ENCODE assay signal across 18 cellular contexts in genomic region chr11:61854966-61855714, GRCh38. TPM values are rescaled to one million over a fixed set of nuclear protein-coding genes. Genes with fewer than 3 reads are reported as not detected.
DNase-seq lines count a peak whose midpoint lies in the region; ATAC-seq and TF ChIP-seq lines count a peak whose summit lies in the region.
"Had no signal": no experiment of that assay in that cellular context is flagged by ENCODE, and none has a peak within 500 bp of the region (broad histone marks: within the 10 kb centered on the region; RNA-seq: fewer than 3 reads in every experiment).

No MANE protein-coding gene starts in this region.

- H3K9me3 ChIP-seq in right cardiac atrium (ENCODE audit: control insufficient read depth, low read length) (no peaks in the 10 kb centered on the region), aorta (ENCODE audit: control insufficient read depth, low read length) (no peaks in the 10 kb centered on the region)

- 81% methylated on average over 14 of the region's 14 CpGs for WGBS in right cardiac atrium
- 86 to 88% methylated on average over 14 of the region's 14 CpGs for WGBS in aorta, 2 donors

- H3K4me1 Mint-ChIP-seq in endothelial cell (ENCODE audit: unreplicated experiment) (peaks cover 5% of the 10 kb centered on the region), osteocyte (ENCODE audit: unreplicated experiment) (no peaks in the 10 kb centered on the region)
- H3K4me1 Mint-ChIP-seq in activated T-helper 17 cell treated with anti-CD3 and anti-CD28 coated beads, Interleukin-2, amount 50 U/mL, for 72 hours, result no peaks in the 10 kb centered on the region
- H3K4me1 Mint-ChIP-seq: IgD-negative memory B cell had no signal

- H3K9me3 Mint-ChIP-seq in endothelial cell (ENCODE audit: unreplicated experiment), result no peaks in the 10 kb centered on the region
- H3K9me3 Mint-ChIP-seq in osteocyte (ENCODE audit: unreplicated experiment), result no peaks in the 10 kb centered on the region
- no peaks in the 10 kb centered on the region for H3K9me3 Mint-ChIP-seq in activated T-helper 17 cell treated with anti-CD3 and anti-CD28 coated beads, Interleukin-2, amount 50 U/mL, for 72 hours
- H3K9me3 Mint-ChIP-seq: HFFc6, IgD-negative memory B cell had no signal

- peak in 2 of 3 donors; percentile 23 to 55 for DNase-seq in right cardiac atrium
- DNase-seq in left cardiac atrium, result no peak
- DNase-seq in endothelial cell (ENCODE audit: low spot score), result no peak
- peak; percentile 81 for DNase-seq in osteocyte (ENCODE audit: extremely low spot score, unreplicated experiment)
- DNase-seq in aorta, result no peak
- no peak for DNase-seq in GM03348 (ENCODE audit: low spot score)
- DNase-seq: 8988T, GDM1, HFFc6, Kasumi-1, MM.1S, NCI-H1105, NCI-H345, NCI-H774, PC-3 had no signal

- H3K36me3 ChIP-seq in aorta (ENCODE audit: control insufficient read depth in 1 of 2, insufficient read depth in 2 of 2, low read length in 1 of 2), result peaks cover 0 to 2% of the 10 kb centered on the region in 2 donors

- intact Hi-C loops in right cardiac atrium (cut with DNase I) (no loop called here), left cardiac atrium (cut with DNase I) (loop anchor here in 1 of 2 donors (5.0 kb wide), 1 partner anchor 38 kb away; the partner anchor contains the start of gene FADS1), aorta (cut with DNase I) (no loop called here)

- H3K27ac ChIP-seq in right cardiac atrium (ENCODE audit: low read length) (no peak overlapping the region), aorta (ENCODE audit: low read depth in 1 of 2, low read length in 2 of 2) (no peak overlapping the region)

- no peaks in the 10 kb centered on the region for H3K27me3 ChIP-seq in right cardiac atrium (ENCODE audit: control insufficient read depth, insufficient read depth)
- H3K27me3 ChIP-seq in aorta (ENCODE audit: control insufficient read depth in 1 of 2, insufficient read depth in 2 of 2, low read length in 1 of 2), result no peaks in the 10 kb centered on the region

- H3K4me1 ChIP-seq in right cardiac atrium (ENCODE audit: control insufficient read depth, insufficient read depth, low read length) (peaks cover 10% of the 10 kb centered on the region), aorta (ENCODE audit: control insufficient read depth in 1 of 2, insufficient read depth in 2 of 2, low read length in 2 of 2) (no peaks in the 10 kb centered on the region)

- H3K27ac Mint-ChIP-seq in endothelial cell (ENCODE audit: unreplicated experiment), result peak overlapping the region; percentile 48
- no peak overlapping the region for H3K27ac Mint-ChIP-seq in osteocyte (ENCODE audit: unreplicated experiment)
- no peak overlapping the region for H3K27ac Mint-ChIP-seq in activated T-helper 17 cell treated with anti-CD3 and anti-CD28 coated beads, Interleukin-2, amount 50 U/mL, for 72 hours
- H3K27ac Mint-ChIP-seq: HFFc6, IgD-negative memory B cell had no signal

- H3K4me3 ChIP-seq in right cardiac atrium (ENCODE audit: low read length) (no peak overlapping the region), aorta (ENCODE audit: low read length in 2 of 2) (no peak overlapping the region)

- peaks cover 48% of the 10 kb centered on the region for H3K36me3 Mint-ChIP-seq in endothelial cell (ENCODE audit: low read depth, unreplicated experiment)
- H3K36me3 Mint-ChIP-seq in osteocyte (ENCODE audit: unreplicated experiment), result peaks cover 25% of the 10 kb centered on the region
- peaks cover 44% of the 10 kb centered on the region for H3K36me3 Mint-ChIP-seq in activated T-helper 17 cell treated with anti-CD3 and anti-CD28 coated beads, Interleukin-2, amount 50 U/mL, for 72 hours (ENCODE audit: low read depth)
- H3K36me3 Mint-ChIP-seq: IgD-negative memory B cell had no signal

- ATAC-seq in right cardiac atrium (no peak), left cardiac atrium (no peak), aorta (ENCODE audit: low FRiP score) (peak; percentile 31), GM18502 (IDR thresholded peaks at IDR 0.05; ENCODE audit: poor library complexity, unreplicated experiment) (no peak)
- ATAC-seq in activated T-helper 17 cell treated with anti-CD3 and anti-CD28 coated beads, Interleukin-2, amount 50 U/mL, for 72 hours (replicated peaks), result no peak

- H3K4me3 Mint-ChIP-seq in endothelial cell (ENCODE audit: unreplicated experiment) (no peak overlapping the region), osteocyte (ENCODE audit: unreplicated experiment) (no peak overlapping the region)
- no peak overlapping the region for H3K4me3 Mint-ChIP-seq in activated T-helper 17 cell treated with anti-CD3 and anti-CD28 coated beads, Interleukin-2, amount 50 U/mL, for 72 hours
- H3K4me3 Mint-ChIP-seq: HFFc6, IgD-negative memory B cell had no signal

- TF ChIP-seq CTCF in endothelial cell (IDR thresholded peaks at IDR 0.05; ENCODE audit: unreplicated experiment) (no peak), osteocyte (IDR thresholded peaks at IDR 0.05) (no peak)

- H3K27me3 Mint-ChIP-seq in endothelial cell (ENCODE audit: unreplicated experiment), result peaks cover 15% of the 10 kb centered on the region
- no peaks in the 10 kb centered on the region for H3K27me3 Mint-ChIP-seq in osteocyte (ENCODE audit: unreplicated experiment)
- no peaks in the 10 kb centered on the region for H3K27me3 Mint-ChIP-seq in activated T-helper 17 cell treated with anti-CD3 and anti-CD28 coated beads, Interleukin-2, amount 50 U/mL, for 72 hours
- H3K27me3 Mint-ChIP-seq: IgD-negative memory B cell had no signal

RNA-seq across cellular contexts. Expression of gene FADS2, which starts 27.0 kb away (rescaled TPM):
- total RNA-seq in right cardiac atrium (10 to 100 TPM; 16.4 to 38.1 (median 31.1) TPM), left cardiac atrium (10 to 100 TPM; 26.3 to 67.5 TPM), endothelial cell (ENCODE audit: unreplicated experiment) (682 TPM), osteocyte (193 and 207 TPM in 2 replicates), aorta (100 to 1,000 TPM in 1 of 2 donors, 10 to 100 TPM in 1; 89.7 to 167 TPM)
- polyA plus RNA-seq in right cardiac atrium (30.6 TPM), aorta (10 to 100 TPM; 38.2 to 71.4 TPM)
- 10 to 100 TPM in 1 of 2 donors, 1 to 10 TPM in 1; 9.4 to 58.3 TPM for total RNA-seq in activated T-helper 17 cell treated with anti-CD3 and anti-CD28 coated beads, Interleukin-2, amount 50 U/mL, for 72 hours

RNA-seq across cellular contexts. Expression of gene FADS3, which starts 36.2 kb away (rescaled TPM):
- total RNA-seq in right cardiac atrium, result 10 to 100 TPM; 37.5 to 50.1 (median 42.5) TPM
- 43.1 TPM for polyA plus RNA-seq in right cardiac atrium
- 10 to 100 TPM; 70.5 to 90.6 TPM for total RNA-seq in left cardiac atrium
- 42.0 TPM for total RNA-seq in endothelial cell (ENCODE audit: unreplicated experiment)
- 117 and 118 TPM in 2 replicates for total RNA-seq in osteocyte
- total RNA-seq in aorta, result 100 to 1,000 TPM; 120 to 180 TPM
- 100 to 1,000 TPM in 1 of 2 donors, 10 to 100 TPM in 1; 33.8 to 402 TPM for polyA plus RNA-seq in aorta
- 10 to 100 TPM in 1 of 2 donors, 1 to 10 TPM in 1; 3.6 to 24.7 TPM for total RNA-seq in activated T-helper 17 cell treated with anti-CD3 and anti-CD28 coated beads, Interleukin-2, amount 50 U/mL, for 72 hours

RNA-seq across cellular contexts. Expression of gene FADS1, which starts 38.3 kb away (rescaled TPM):
- total RNA-seq in right cardiac atrium (10 to 100 TPM; 41.3 to 45.7 (median 43.3) TPM), left cardiac atrium (10 to 100 TPM; 44.9 to 54.1 TPM), endothelial cell (ENCODE audit: unreplicated experiment) (102 TPM), osteocyte (73.1 and 76.0 TPM in 2 replicates), aorta (10 to 100 TPM; 50.4 to 61.1 TPM)
- polyA plus RNA-seq in right cardiac atrium (27.6 TPM), aorta (10 to 100 TPM; 11.8 to 13.7 TPM)
- total RNA-seq in activated T-helper 17 cell treated with anti-CD3 and anti-CD28 coated beads, Interleukin-2, amount 50 U/mL, for 72 hours, result 10 to 100 TPM in 1 of 2 donors, 1 to 10 TPM in 1; 5.6 to 22.9 TPM

Comparison
In these comparisons a context has a peak if more than half of its experiments do, and no peak if none do; other contexts are left out.
1. DNase-seq: peak in right cardiac atrium (2 of 3) and osteocyte (single experiment); none in left cardiac atrium (single experiment), endothelial cell (single experiment), aorta (0 of 2) and GM03348 (single experiment).